Comparison of ENCODE assay signal across 10 cellular contexts in the genomic region with DNA sequence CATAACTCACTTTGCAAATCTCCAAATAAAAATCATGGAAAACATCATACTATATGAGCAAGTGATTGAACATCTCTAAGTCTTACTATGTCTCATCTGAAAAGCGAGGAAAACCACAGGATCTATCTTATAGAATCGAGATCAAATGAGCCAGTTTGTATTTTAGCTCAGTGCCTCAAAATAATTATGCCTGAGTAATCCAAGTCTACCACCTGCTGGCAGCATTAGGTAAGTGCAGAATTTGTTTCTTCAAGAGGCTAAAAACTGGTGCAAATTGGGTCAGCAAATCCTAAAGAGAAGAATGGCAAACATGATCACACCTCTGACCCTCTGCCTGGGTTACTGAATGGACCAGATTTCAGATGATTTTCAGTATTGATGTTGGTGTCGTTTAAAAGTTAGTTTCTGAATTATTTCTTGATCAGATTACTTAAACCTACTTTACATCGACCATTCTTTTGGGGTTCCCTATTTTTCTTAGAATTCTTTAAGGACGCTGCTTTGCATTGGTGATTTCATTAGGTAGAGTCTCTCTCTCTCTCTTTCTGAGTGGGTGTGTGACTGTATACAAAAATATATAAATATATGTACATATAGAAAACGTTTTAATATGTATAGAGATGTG. TPM values are rescaled to one million over a fixed set of nuclear protein-coding genes. Genes with fewer than 3 reads are reported as not detected.
A peak's percentile ranks its signal among the peaks of the same experiment; 100 is the strongest.
DNase-seq lines count a peak whose midpoint lies in the region; ATAC-seq, FAIRE-seq and TF ChIP-seq lines count a peak whose summit lies in the region.
"Had no signal": no experiment of that assay in that cellular context is flagged by ENCODE, and none has a peak within 500 bp of the region (broad histone marks: within the 10 kb centered on the region; RNA-seq: fewer than 3 reads in every experiment).

No MANE protein-coding gene starts in this region.

- H3K9me3 ChIP-seq in HCT116 (ENCODE audit: control insufficient read depth in 1 of 2, insufficient read depth in 1 of 2, low read depth in 1 of 2, low read length in 2 of 2): no peaks in the 10 kb centered on the region
- H3K9me3 ChIP-seq in pancreas: no peaks in the 10 kb centered on the region

- peaks cover 15% of the 10 kb centered on the region for H3K27me3 Mint-ChIP-seq in activated CD8-positive, alpha-beta T cell treated with anti-CD3 and anti-CD28 coated beads, Interleukin-2, amount 10 ng/mL, durations not matched to agents 7 days and 5 days (ENCODE audit: low read depth)

- peak; percentile 74 for ATAC-seq in HCT116
- no peak for ATAC-seq in activated CD8-positive, alpha-beta T cell treated with anti-CD3 and anti-CD28 coated beads, Interleukin-2, amount 10 ng/mL, durations not matched to agents 7 days and 5 days
- ATAC-seq in pancreas: peak in 3 of 4 donors; percentile 75 to 86 (median 82)
- ATAC-seq in HG02571 (IDR thresholded peaks at IDR 0.05; ENCODE audit: unreplicated experiment): no peak
- no peak for ATAC-seq in HG03108 (IDR thresholded peaks at IDR 0.05; ENCODE audit: unreplicated experiment)

- CTCF ChIA-PET in HCT116 (lab: Charles Lee): interaction anchor here (1.0 to 6.7 kb wide), 14 partner anchors 11 to 898 kb away, joined by 3 to 94 read pairs (median 5); no protein-coding TSS in a partner anchor
- CTCF ChIA-PET in activated CD8-positive, alpha-beta T cell treated with anti-CD3 and anti-CD28 coated beads, Interleukin-2, amount 10 ng/mL, durations not matched to agents 7 days and 5 days (lab: Charles Lee): interaction anchor here (0.6 to 5.6 kb wide), 19 partner anchors 8 to 273 kb away, joined by 3 to 50 read pairs (median 5); a partner anchor contains a TSS

- peak; percentile 73 for DNase-seq in D341Med (ENCODE audit: low spot score)
- peak; percentile 60 for DNase-seq in HCT116 (ENCODE audit: low read depth, low spot score)
- peak; percentile 29 for DNase-seq in NCI-H510A (lab: John Stamatoyannopoulos, UW)
- peak; percentile 59 for DNase-seq in activated CD8-positive, alpha-beta T cell treated with anti-CD3 and anti-CD28 coated beads, Interleukin-2, amount 10 ng/mL, durations not matched to agents 7 days and 5 days
- peak; percentile 38 to 78 for DNase-seq in foreskin fibroblast
- DNase-seq in pancreas: peak in 2 of 6 donors; percentile 19 to 50

- no peaks in the 10 kb centered on the region for H3K79me2 ChIP-seq in HCT116 (ENCODE audit: insufficient read depth, low read length)

- H3K27ac ChIP-seq in HCT116 (ENCODE audit: low read depth, low read length) (no peak overlapping the region), pancreas (no peak overlapping the region)
- H3K27ac ChIP-seq: skin epidermis had no signal

- no peak overlapping the region for H3K9ac ChIP-seq in HCT116 (ENCODE audit: low read length)

- H3K4me3 ChIP-seq in HCT116 (replicated peaks in 1 of 2; ENCODE audit: low read depth in 1 of 2, low read length in 2 of 2): no peak overlapping the region
- H3K4me3 ChIP-seq in foreskin fibroblast (ENCODE audit: low read depth in 1 of 2, low read length in 2 of 2): no peak overlapping the region
- H3K4me3 ChIP-seq in pancreas: no peak overlapping the region
- H3K4me3 ChIP-seq: skin epidermis had no signal

- H3K4me1 Mint-ChIP-seq in activated CD8-positive, alpha-beta T cell treated with anti-CD3 and anti-CD28 coated beads, Interleukin-2, amount 10 ng/mL, durations not matched to agents 7 days and 5 days (ENCODE audit: low read depth): peaks cover 1% of the 10 kb centered on the region

- intact Hi-C loops in HCT116 (cut with micrococcal nuclease): loop anchor here (1.0 to 2.0 kb wide), 4 partner anchors 188 to 528 kb away; no protein-coding TSS in a partner anchor
- intact Hi-C loops in pancreas (cut with DNase I): loop anchor here in 2 of 3 donors (5.0 to 10.0 kb wide), 6 partner anchors 190 to 530 kb away; no protein-coding TSS in a partner anchor

- H4K20me1 ChIP-seq in HCT116 (ENCODE audit: insufficient read depth): no peaks in the 10 kb centered on the region

- POLR2A ChIA-PET in HCT116 (lab: Charles Lee): interaction anchor here (0.7 kb wide), 1 partner anchor 189 kb away, joined by 3 read pairs; no protein-coding TSS in a partner anchor
- POLR2A ChIA-PET in activated CD8-positive, alpha-beta T cell treated with anti-CD3 and anti-CD28 coated beads, Interleukin-2, amount 10 ng/mL, durations not matched to agents 7 days and 5 days (lab: Charles Lee): no interaction called here

- H3K4me2 ChIP-seq in HCT116 (ENCODE audit: low read length): no peak overlapping the region

- H3K9me3 Mint-ChIP-seq in activated CD8-positive, alpha-beta T cell treated with anti-CD3 and anti-CD28 coated beads, Interleukin-2, amount 10 ng/mL, durations not matched to agents 7 days and 5 days (ENCODE audit: insufficient read depth): no peaks in the 10 kb centered on the region

- no peaks in the 10 kb centered on the region for H3K36me3 Mint-ChIP-seq in activated CD8-positive, alpha-beta T cell treated with anti-CD3 and anti-CD28 coated beads, Interleukin-2, amount 10 ng/mL, durations not matched to agents 7 days and 5 days (ENCODE audit: low read depth)

- no peak overlapping the region for H3K4me3 Mint-ChIP-seq in activated CD8-positive, alpha-beta T cell treated with anti-CD3 and anti-CD28 coated beads, Interleukin-2, amount 10 ng/mL, durations not matched to agents 7 days and 5 days

- TF ChIP-seq POLR2A in HCT116 (IDR thresholded peaks at IDR 0.05; ENCODE audit: borderline replicate concordance, extremely low read depth, insufficient read depth, insufficient read length): no peak

- BruUV-seq in HCT116 (replicated peaks; lab: Mats Ljungman, UMichigan): no TSS peak

- H3K36me3 ChIP-seq in HCT116 (ENCODE audit: control insufficient read depth in 1 of 2, insufficient read depth in 2 of 2, low read length in 2 of 2) (no peaks in the 10 kb centered on the region), pancreas (no peaks in the 10 kb centered on the region)

- peak; percentile 92 for FAIRE-seq in pancreas (lab: Jason Lieb, UNC)

- TF ChIP-seq CTCF in HCT116 (IDR thresholded peaks at IDR 0.05 in 2 of 3, conservative IDR thresholded peaks at IDR 0.05 in 1 of 3; ENCODE audit: borderline replicate concordance in 1 of 3, insufficient read depth in 1 of 3, low read depth in 2 of 3, low read length in 2 of 3): peak; percentile 70 to 94 (median 89)
- peak; percentile 72 for TF ChIP-seq CTCF in foreskin fibroblast (IDR thresholded peaks at IDR 0.05; ENCODE audit: low read depth, low read length)
- TF ChIP-seq CTCF in pancreas (IDR thresholded peaks at IDR 0.05): peak; percentile 70 to 78 (median 74)

- peak; percentile 94 for TF ChIP-seq RAD21 in HCT116 (IDR thresholded peaks at IDR 0.05; ENCODE audit: low read depth)

- H3K27ac Mint-ChIP-seq in activated CD8-positive, alpha-beta T cell treated with anti-CD3 and anti-CD28 coated beads, Interleukin-2, amount 10 ng/mL, durations not matched to agents 7 days and 5 days: no peak overlapping the region

- H3K27me3 ChIP-seq in HCT116 (ENCODE audit: insufficient read depth, low read length) (0 out of 2 replicates have a peak, but pooled peaks cover 2% of the 10 kb centered on the region), pancreas (no peaks in the 10 kb centered on the region)

- RAD21 ChIA-PET in HCT116 (lab: Charles Lee; ENCODE audit: low non-redundant PET in 1 of 2, low total read pairs in 2 of 2, uncharacterized antibody in 2 of 2, unreplicated experiment in 2 of 2): interaction anchor here (0.6 to 2.9 kb wide), 5 partner anchors 189 to 528 kb away, joined by 3 to 11 read pairs (median 4); no protein-coding TSS in a partner anchor

- 24 to 25% methylated on average over 6 of the region's 6 CpGs for WGBS in pancreas, 2 donors

- H3K4me1 ChIP-seq in HCT116 (ENCODE audit: control insufficient read depth in 1 of 2, insufficient read depth in 2 of 2, low read length in 2 of 2): no peaks in the 10 kb centered on the region
- H3K4me1 ChIP-seq in pancreas: no peaks in the 10 kb centered on the region

- H3K9me2 ChIP-seq in HCT116 (ENCODE audit: insufficient read depth): no peaks in the 10 kb centered on the region

- H2AFZ ChIP-seq in HCT116 (ENCODE audit: low read depth, low read length, poor library complexity, severe bottlenecking): no peak overlapping the region

TF ChIP-seq in HCT116, 20 proteins besides CTCF, POLR2A, EP300 and RAD21:
- no peak for TF ChIP-seq SP1 (IDR thresholded peaks at IDR 0.05; ENCODE audit: low read depth)

RNA-seq across cellular contexts. Expression of a gene that starts 12.7 kb away (rescaled TPM):
- total RNA-seq in HCT116 (2021; ENCODE audit: unreplicated experiment): 4.0 TPM
- polyA plus RNA-seq in HCT116 (2012): 2.2 and 2.5 TPM in 2 replicates
- total RNA-seq in activated CD8-positive, alpha-beta T cell treated with anti-CD3 and anti-CD28 coated beads, Interleukin-2, amount 10 ng/mL, durations not matched to agents 7 days and 5 days: not detected
- 1 to 10 TPM in 2 of 6 donors, under 1 TPM in 4; 0.25 to 4.3 (median 0.76) TPM for total RNA-seq in pancreas
- polyA plus RNA-seq in pancreas: 1 to 10 TPM; 1.6 to 1.7 TPM
- total RNA-seq: T-helper 2 cell treated with Interferon-gamma antibody and Interleukin-4, amounts not matched to agents 100 ng/mL and 5 ng/mL, for 36 hours had no signal

Comparison
In these comparisons a context has a peak if more than half of its experiments do, and no peak if none do; other contexts are left out.
1. ATAC-seq: peak in HCT116 (single experiment) and pancreas (3 of 4); none in activated CD8-positive, alpha-beta T cell treated with anti-CD3 and anti-CD28 coated beads, Interleukin-2, amount 10 ng/mL, durations not matched to agents 7 days and 5 days (single experiment), HG02571 (single experiment) and HG03108 (single experiment).
2. Peak in every context shown above with its lines, with median percentiles within 50 percentile points of each other: CTCF ChIP-seq.